ENCODE assay signal across 1 cellular context in genomic region chr13:75537401-75538365, GRCh38.
TF ChIP-seq lines count a peak whose summit lies in the region.

TSS of gene COMMD6 (minus strand) at chr13:75537841. CDS start at chr13:75537805, 36 bp downstream.

TF ChIP-seq in HEK293, 187 proteins besides CTCF, POLR2A, EP300 and RAD21 (continued from another document and continues in another):
- TF ChIP-seq ZNF146 (tag by site-specific recombination; IDR thresholded peaks at IDR 0.05) (no peak), ZSCAN5A (tag by site-specific recombination; IDR thresholded peaks at IDR 0.05) (peak; percentile 49; the same call in 1 of the 2 replicates), ZFP69B (tag by site-specific recombination; IDR thresholded peaks at IDR 0.05) (no peak), ZNF600 (tag by site-specific recombination; IDR thresholded peaks at IDR 0.05) (peak; percentile 68), ZNF274 (IDR thresholded peaks at IDR 0.05; ENCODE audit: low read length) (no peak), ZNF274 (tag by site-specific recombination; IDR thresholded peaks at IDR 0.05; ENCODE audit: borderline replicate concordance) (no peak), YY1 (tag by site-specific recombination; IDR thresholded peaks at IDR 0.05) (no peak), ZNF174 (tag by site-specific recombination; IDR thresholded peaks at IDR 0.05) (no peak), KLF17 (tag by site-specific recombination; IDR thresholded peaks at IDR 0.05) (no peak), ZNF529 (tag by site-specific recombination; IDR thresholded peaks at IDR 0.05; ENCODE audit: insufficient replicate concordance) (no peak), ZNF26 (tag by site-specific recombination; IDR thresholded peaks at IDR 0.05) (no peak), HOXC10 (CRISPR knock-in tag; IDR thresholded peaks at IDR 0.05) (no peak), ZNF704 (tag by site-specific recombination; IDR thresholded peaks at IDR 0.05) (no peak), TRIM28 (IDR thresholded peaks at IDR 0.05; ENCODE audit: borderline replicate concordance, low read length) (no peak; the same call in 1 of the 2 replicates), ZNF658 (tag by site-specific recombination; IDR thresholded peaks at IDR 0.05) (no peak), ZNF114 (tag by site-specific recombination; IDR thresholded peaks at IDR 0.05) (no peak), ZFP3 (tag by site-specific recombination; IDR thresholded peaks at IDR 0.05; ENCODE audit: low read depth) (no peak), HOXD13 (CRISPR knock-in tag; IDR thresholded peaks at IDR 0.05; ENCODE audit: borderline replicate concordance) (no peak), ZNF132 (tag by site-specific recombination; IDR thresholded peaks at IDR 0.05; ENCODE audit: borderline replicate concordance) (no peak), ZNF426 (tag by site-specific recombination; IDR thresholded peaks at IDR 0.05) (no peak; the same call in 1 of the 2 replicates), ZFP41 (tag by site-specific recombination; IDR thresholded peaks at IDR 0.05; ENCODE audit: borderline replicate concordance) (no peak), ZSCAN4 (tag by site-specific recombination; IDR thresholded peaks at IDR 0.05) (no peak), EGR2 (tag by site-specific recombination; IDR thresholded peaks at IDR 0.05; ENCODE audit: low read depth) (peak; percentile 81), ZNF433 (tag by site-specific recombination; IDR thresholded peaks at IDR 0.05; ENCODE audit: low read depth) (no peak), ZNF398 (tag by site-specific recombination; IDR thresholded peaks at IDR 0.05) (no peak), ZNF549 (tag by site-specific recombination; IDR thresholded peaks at IDR 0.05) (no peak), ZNF571 (tag by site-specific recombination; IDR thresholded peaks at IDR 0.05) (no peak), ZBTB48 (tag by site-specific recombination; IDR thresholded peaks at IDR 0.05) (no peak), ZNF626 (tag by site-specific recombination; IDR thresholded peaks at IDR 0.05) (no peak), ZNF404 (tag by site-specific recombination; IDR thresholded peaks at IDR 0.05) (no peak), ZNF18 (tag by site-specific recombination; IDR thresholded peaks at IDR 0.05) (no peak), ZBTB6 (tag by site-specific recombination; IDR thresholded peaks at IDR 0.05) (no peak), ZBTB44 (tag by site-specific recombination; IDR thresholded peaks at IDR 0.05) (no peak), SP7 (tag by site-specific recombination; IDR thresholded peaks at IDR 0.05) (peak; percentile 58), PATZ1 (tag by site-specific recombination; IDR thresholded peaks at IDR 0.05) (peak; percentile 73), ZNF133 (tag by site-specific recombination; IDR thresholded peaks at IDR 0.05) (no peak), ZNF530 (tag by site-specific recombination; IDR thresholded peaks at IDR 0.05; ENCODE audit: low read depth) (no peak), ZNF221 (tag by site-specific recombination; IDR thresholded peaks at IDR 0.05; ENCODE audit: borderline replicate concordance) (no peak), ZNF639 (tag by site-specific recombination; IDR thresholded peaks at IDR 0.05) (no peak; the same call in 1 of the 2 replicates), ZNF391 (tag by site-specific recombination; IDR thresholded peaks at IDR 0.05; ENCODE audit: borderline replicate concordance, low read depth) (no peak), AEBP2 (tag by site-specific recombination; IDR thresholded peaks at IDR 0.05; ENCODE audit: borderline replicate concordance) (no peak), ZNF791 (tag by site-specific recombination; IDR thresholded peaks at IDR 0.05) (no peak), ZNF324 (tag by site-specific recombination; IDR thresholded peaks at IDR 0.05) (no peak), KLF9 (tag by site-specific recombination; IDR thresholded peaks at IDR 0.05; ENCODE audit: low read depth) (peak; percentile 83), ZNF514 (tag by site-specific recombination; IDR thresholded peaks at IDR 0.05) (no peak), MYNN (tag by site-specific recombination; IDR thresholded peaks at IDR 0.05; ENCODE audit: borderline replicate concordance) (no peak), MZF1 (tag by site-specific recombination; IDR thresholded peaks at IDR 0.05; ENCODE audit: borderline replicate concordance) (no peak)
